24 cellular contexts compared by ENCODE assay signal in the genomic region with DNA sequence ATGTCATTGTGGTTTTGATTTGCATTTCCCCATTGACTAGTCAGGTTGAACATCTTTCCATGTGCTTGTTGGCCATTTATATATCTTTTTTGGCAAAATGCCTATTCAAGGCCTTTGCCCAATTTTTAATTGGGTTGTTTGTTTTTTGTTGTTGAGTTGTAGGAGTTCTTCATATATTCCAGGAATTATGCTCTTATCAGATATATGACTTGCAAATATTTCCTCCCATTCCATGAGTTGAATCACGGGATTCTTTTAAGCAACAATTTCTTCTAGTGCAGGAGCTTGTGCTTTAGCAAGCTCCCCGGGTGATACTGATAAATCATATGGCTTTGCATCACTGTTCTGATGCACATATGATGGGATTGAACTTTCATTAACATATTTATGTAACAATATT. TPM values are rescaled to one million over a fixed set of nuclear protein-coding genes. Genes with fewer than 3 reads are reported as not detected.
A peak's percentile ranks its signal among the peaks of the same experiment; 100 is the strongest.
DNase-seq lines count a peak whose midpoint lies in the region; ATAC-seq and TF ChIP-seq lines count a peak whose summit lies in the region.
"Had no signal": no experiment of that assay in that cellular context is flagged by ENCODE, and none has a peak within 500 bp of the region (broad histone marks: within the 10 kb centered on the region; RNA-seq: fewer than 3 reads in every experiment).

No MANE protein-coding gene starts in this region.

- no peaks in the 10 kb centered on the region for H3K9me2 ChIP-seq in DOHH2 (replicated peaks; ENCODE audit: control insufficient read depth, low read length)

- no peaks in the 10 kb centered on the region for H3F3A ChIP-seq in DOHH2 (ENCODE audit: control insufficient read depth, insufficient read depth)

- no peak overlapping the region for H3K4me3 Mint-ChIP-seq in natural killer cell
- H3K4me3 Mint-ChIP-seq: CD8-positive, alpha-beta memory T cell had no signal

- no peaks in the 10 kb centered on the region for H3K79me2 ChIP-seq in DOHH2 (ENCODE audit: control insufficient read depth, low read length)

- 0 out of 2 replicates have a peak overlapping the region, but pooled peaks have one; percentile 7 for H3K4me2 ChIP-seq in DOHH2 (ENCODE audit: low read length)

- peaks cover 3 to 25% of the 10 kb centered on the region in 2 donors for H3K27me3 Mint-ChIP-seq in natural killer cell (ENCODE audit: low read depth in 2 of 2)

- intact Hi-C loops in natural killer cell (cut with micrococcal nuclease) = no loop called here

- H3K9ac ChIP-seq in adipocyte (ENCODE audit: low read length) = no peak overlapping the region

- no peaks in the 10 kb centered on the region for H3K36me3 ChIP-seq in DOHH2 (ENCODE audit: control insufficient read depth, low read length)
- no peaks in the 10 kb centered on the region for H3K36me3 ChIP-seq in adipocyte (ENCODE audit: control insufficient read depth, insufficient read depth, low read length, severe bottlenecking)

- no peak for ATAC-seq in natural killer cell

- no peaks in the 10 kb centered on the region for H4K20me1 ChIP-seq in DOHH2 (ENCODE audit: control insufficient read depth, insufficient read depth, low read depth, low read length)

- H3K27ac ChIP-seq in DOHH2 (ENCODE audit: low read depth, low read length) = no peak overlapping the region
- H3K27ac ChIP-seq: RWPE1, SK-N-MC had no signal

- H3K4me1 ChIP-seq in DOHH2 (ENCODE audit: control insufficient read depth, low read length) (peaks cover 19% of the 10 kb centered on the region), adipocyte (ENCODE audit: control insufficient read depth, insufficient read depth, low read length) (no peaks in the 10 kb centered on the region)

- DNase-seq in NCI-H2029 (lab: John Stamatoyannopoulos, UW) = peak; percentile 14
- no peak for DNase-seq in NCI-H2029 treated with DMSO at 0.1 percent for 48 hours (lab: John Stamatoyannopoulos, UW)
- DNase-seq in adipocyte (ENCODE audit: low read depth) = peak; percentile 56
- DNase-seq in fibroblast of pulmonary artery (ENCODE audit: low read depth) = peak; percentile 82
- DNase-seq in NOMO-1 treated with DMSO at 0.1 percent for 48 hours (lab: John Stamatoyannopoulos, UW; ENCODE audit: unreplicated experiment) = no peak
- DNase-seq in natural killer cell = no peak
- DNase-seq: 8988T; AML-193; C1 segment of cervical spinal cord; Calu3; CD8-positive, alpha-beta memory T cell; DMS153; GDM1; H7; KBM-7; NCI-H1092 treated with DMSO at 0.1 percent for 48 hours; NCI-H2081 treated with DMSO at 0.1 percent for 48 hours; NCI-H748 treated with DMSO at 0.1 percent for 48 hours; SHP77 treated with DMSO at 0.1 percent for 48 hours; SW 1271 had no signal

- 0 out of 2 replicates have a peak overlapping the region, but pooled peaks have one; percentile 11 for H3K4me3 ChIP-seq in DOHH2 (ENCODE audit: low read length)
- H3K4me3 ChIP-seq in adipocyte (ENCODE audit: low read length) = no peak overlapping the region
- no peak overlapping the region for H3K4me3 ChIP-seq in fibroblast of pulmonary artery (replicated peaks; ENCODE audit: low read depth, low read length)
- H3K4me3 ChIP-seq: SK-N-MC had no signal

- peaks cover 0 to 2% of the 10 kb centered on the region in 2 donors for H3K9me3 Mint-ChIP-seq in natural killer cell

- no peaks in the 10 kb centered on the region for H3K36me3 Mint-ChIP-seq in natural killer cell

- H3K9me3 ChIP-seq in DOHH2 (ENCODE audit: control insufficient read depth, insufficient read depth, low read length) = peaks cover 11% of the 10 kb centered on the region; the same call in 1 of the 2 replicates
- H3K9me3 ChIP-seq in adipocyte (ENCODE audit: control insufficient read depth, low read length) = peaks cover 6% of the 10 kb centered on the region

- TF ChIP-seq CTCF in DOHH2 (IDR thresholded peaks at IDR 0.05; ENCODE audit: low read depth, low read length, poor library complexity, severe bottlenecking) (no peak), fibroblast of pulmonary artery (IDR thresholded peaks at IDR 0.05; ENCODE audit: low read length, missing control alignments) (no peak), natural killer cell (IDR thresholded peaks at IDR 0.05) (no peak)

- no peak overlapping the region for H3K27ac Mint-ChIP-seq in natural killer cell
- H3K27ac Mint-ChIP-seq: CD8-positive, alpha-beta memory T cell had no signal

- no peaks in the 10 kb centered on the region for H3K4me1 Mint-ChIP-seq in natural killer cell

- no peaks in the 10 kb centered on the region; the same call in 1 of the 2 replicates for H3K27me3 ChIP-seq in DOHH2 (ENCODE audit: control insufficient read depth, low read length)
- H3K27me3 ChIP-seq in adipocyte (replicated peaks; ENCODE audit: control insufficient read depth, insufficient read depth, low read length) = no peaks in the 10 kb centered on the region

RNA-seq across cellular contexts. Expression of a gene that starts 47.0 kb away (rescaled TPM):
- total RNA-seq in natural killer cell = under 1 TPM; 0.05 to 0.43 (median 0.07) TPM
- total RNA-seq: Calu3, NCI-H460 had no signal

Comparison
In these comparisons a context has a peak if more than half of its experiments do, and no peak if none do; other contexts are left out.
1. DNase-seq: peak in NCI-H2029 (single experiment), adipocyte (single experiment) and fibroblast of pulmonary artery (single experiment); none in NCI-H2029 treated with DMSO at 0.1 percent for 48 hours (single experiment), NOMO-1 treated with DMSO at 0.1 percent for 48 hours (single experiment) and natural killer cell (single experiment).